ENCODE assay signal across 12 cellular contexts in the genomic region with DNA sequence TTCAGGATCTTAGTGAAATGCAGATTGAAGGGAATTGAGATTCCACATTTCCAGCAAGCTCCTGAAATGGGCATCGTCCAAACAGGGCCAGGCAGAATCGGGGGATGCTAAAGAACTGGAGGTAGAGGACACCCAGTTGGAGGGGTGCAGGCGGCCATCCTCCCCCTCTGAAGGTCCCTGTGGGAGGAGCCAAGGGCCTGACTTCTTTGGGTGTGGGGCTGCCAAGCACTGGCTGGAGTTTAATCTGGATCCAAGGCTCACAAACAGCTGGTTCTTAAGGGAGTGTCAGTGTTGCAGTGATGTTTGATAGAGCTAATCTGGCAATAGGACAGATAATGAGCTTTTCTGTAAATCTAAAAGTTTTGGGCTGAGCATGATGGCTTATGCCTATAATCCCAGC. TPM values are rescaled to one million over a fixed set of nuclear protein-coding genes. Genes with fewer than 3 reads are reported as not detected.
DNase-seq lines count a peak whose midpoint lies in the region; ATAC-seq and TF ChIP-seq lines count a peak whose summit lies in the region.
"Had no signal": no experiment of that assay in that cellular context is flagged by ENCODE, and none has a peak within 500 bp of the region (broad histone marks: within the 10 kb centered on the region; RNA-seq: fewer than 3 reads in every experiment).

No MANE protein-coding gene starts in this region.

- H3K36me3 Mint-ChIP-seq in activated CD8-positive, alpha-beta memory T cell treated with anti-CD3 and anti-CD28 coated beads, Interleukin-2, amount 10 ng/mL, durations not matched to agents 7 days and 5 days = peaks cover 57% of the 10 kb centered on the region
- H3K36me3 Mint-ChIP-seq in type B pancreatic cell = peaks cover 30% of the 10 kb centered on the region

- CTCF ChIA-PET in activated CD8-positive, alpha-beta memory T cell treated with anti-CD3 and anti-CD28 coated beads, Interleukin-2, amount 10 ng/mL, durations not matched to agents 7 days and 5 days (lab: Charles Lee) = interaction anchor here (0.7 to 22.0 kb wide), 5 partner anchors 9 to 30 kb away, joined by 3 to 378 read pairs (median 4); no protein-coding TSS in a partner anchor

- no peak overlapping the region for H3K27ac Mint-ChIP-seq in activated CD8-positive, alpha-beta memory T cell treated with anti-CD3 and anti-CD28 coated beads, Interleukin-2, amount 10 ng/mL, durations not matched to agents 7 days and 5 days
- H3K27ac Mint-ChIP-seq in type B pancreatic cell = peak overlapping the region; percentile 66

- peaks cover 0 to 10% of the 10 kb centered on the region in 2 donors for H3K4me1 ChIP-seq in breast epithelium

- intact Hi-C loops in breast epithelium (cut with DNase I; ENCODE audit: low total_unique reads) = no loop called here

- H3K36me3 ChIP-seq in breast epithelium = no peaks in the 10 kb centered on the region

- peaks cover 69% of the 10 kb centered on the region for H3K4me1 Mint-ChIP-seq in activated CD8-positive, alpha-beta memory T cell treated with anti-CD3 and anti-CD28 coated beads, Interleukin-2, amount 10 ng/mL, durations not matched to agents 7 days and 5 days
- peaks cover 33% of the 10 kb centered on the region for H3K4me1 Mint-ChIP-seq in type B pancreatic cell (ENCODE audit: unreplicated experiment)

- H3K9me3 Mint-ChIP-seq in activated CD8-positive, alpha-beta memory T cell treated with anti-CD3 and anti-CD28 coated beads, Interleukin-2, amount 10 ng/mL, durations not matched to agents 7 days and 5 days (ENCODE audit: low read depth) = peaks cover 7% of the 10 kb centered on the region
- H3K9me3 Mint-ChIP-seq in type B pancreatic cell = peaks cover 14% of the 10 kb centered on the region

- no peaks in the 10 kb centered on the region for H3K27me3 Mint-ChIP-seq in activated CD8-positive, alpha-beta memory T cell treated with anti-CD3 and anti-CD28 coated beads, Interleukin-2, amount 10 ng/mL, durations not matched to agents 7 days and 5 days
- H3K27me3 Mint-ChIP-seq in type B pancreatic cell = no peaks in the 10 kb centered on the region

- no peak for TF ChIP-seq POLR2A in breast epithelium (IDR thresholded peaks at IDR 0.05)

- DNase-seq in activated CD8-positive, alpha-beta memory T cell treated with anti-CD3 and anti-CD28 coated beads, Interleukin-2, amount 50 U/mL, for 48 hours = peak; percentile 18
- no peak for DNase-seq in activated CD8-positive, alpha-beta memory T cell treated with anti-CD3 and anti-CD28 coated beads, Interleukin-2, amount 10 ng/mL, durations not matched to agents 7 days and 5 days
- DNase-seq in breast epithelium (ENCODE audit: low spot score in 2 of 2) (no peak), mesenteric fat pad (ENCODE audit: low spot score) (peak; percentile 71), type B pancreatic cell (ENCODE audit: extremely low spot score, unreplicated experiment) (no peak), cerebellar nuclear complex (lab: John Stamatoyannopoulos, UW) (no peak)
- DNase-seq in stimulated activated CD4-positive, alpha-beta T cell treated with anti-CD3 and anti-CD28 coated beads, Interleukin-1b, Interleukin-23, amount 100 ng/mL, for 48 hours = no peak
- DNase-seq: ACHN, dermis blood vessel endothelial cell, EL, NCI-H1436 treated with DMSO at 0.1 percent for 48 hours had no signal

- H3K4me3 Mint-ChIP-seq in activated CD8-positive, alpha-beta memory T cell treated with anti-CD3 and anti-CD28 coated beads, Interleukin-2, amount 10 ng/mL, durations not matched to agents 7 days and 5 days = no peak overlapping the region
- H3K4me3 Mint-ChIP-seq in type B pancreatic cell = no peak overlapping the region

- peaks cover 4 to 11% of the 10 kb centered on the region in 2 donors for H3K9me3 ChIP-seq in breast epithelium

- H3K27ac ChIP-seq in breast epithelium = peak overlapping the region; percentile 57 to 76

- H3K4me3 ChIP-seq in breast epithelium = no peak overlapping the region

- H3K27me3 ChIP-seq in breast epithelium = no peaks in the 10 kb centered on the region

- ATAC-seq in activated CD8-positive, alpha-beta memory T cell treated with anti-CD3 and anti-CD28 coated beads, Interleukin-2, amount 10 ng/mL, durations not matched to agents 7 days and 5 days = no peak
- ATAC-seq in GM21367 (IDR thresholded peaks at IDR 0.05; ENCODE audit: unreplicated experiment) = no peak

- no peak for TF ChIP-seq CTCF in breast epithelium (IDR thresholded peaks at IDR 0.05)
- no peak for TF ChIP-seq CTCF in type B pancreatic cell (conservative IDR thresholded peaks at IDR 0.05)

RNA-seq across cellular contexts. Expression of gene TSPAN14, which starts 20.8 kb away (rescaled TPM):
- 100 to 1,000 TPM; 100 to 104 TPM for total RNA-seq in activated CD8-positive, alpha-beta memory T cell treated with anti-CD3 and anti-CD28 coated beads, Interleukin-2, amount 10 ng/mL, durations not matched to agents 7 days and 5 days
- total RNA-seq in breast epithelium (10 to 100 TPM; 52.8 to 76.8 (median 74.8) TPM), mesenteric fat pad (177 TPM), type B pancreatic cell (ENCODE audit: low replicate concordance) (111 and 159 TPM in 2 replicates)

Comparison
In these comparisons a context has a peak if more than half of its experiments do, and no peak if none do; other contexts are left out.
1. DNase-seq: peak in activated CD8-positive, alpha-beta memory T cell treated with anti-CD3 and anti-CD28 coated beads, Interleukin-2, amount 50 U/mL, for 48 hours (single experiment) and mesenteric fat pad (single experiment); none in activated CD8-positive, alpha-beta memory T cell treated with anti-CD3 and anti-CD28 coated beads, Interleukin-2, amount 10 ng/mL, durations not matched to agents 7 days and 5 days (single experiment), breast epithelium (0 of 2), type B pancreatic cell (single experiment), stimulated activated CD4-positive, alpha-beta T cell treated with anti-CD3 and anti-CD28 coated beads, Interleukin-1b, Interleukin-23, amount 100 ng/mL, for 48 hours (single experiment) and cerebellar nuclear complex (0 of 2).